In the genomic region with DNA sequence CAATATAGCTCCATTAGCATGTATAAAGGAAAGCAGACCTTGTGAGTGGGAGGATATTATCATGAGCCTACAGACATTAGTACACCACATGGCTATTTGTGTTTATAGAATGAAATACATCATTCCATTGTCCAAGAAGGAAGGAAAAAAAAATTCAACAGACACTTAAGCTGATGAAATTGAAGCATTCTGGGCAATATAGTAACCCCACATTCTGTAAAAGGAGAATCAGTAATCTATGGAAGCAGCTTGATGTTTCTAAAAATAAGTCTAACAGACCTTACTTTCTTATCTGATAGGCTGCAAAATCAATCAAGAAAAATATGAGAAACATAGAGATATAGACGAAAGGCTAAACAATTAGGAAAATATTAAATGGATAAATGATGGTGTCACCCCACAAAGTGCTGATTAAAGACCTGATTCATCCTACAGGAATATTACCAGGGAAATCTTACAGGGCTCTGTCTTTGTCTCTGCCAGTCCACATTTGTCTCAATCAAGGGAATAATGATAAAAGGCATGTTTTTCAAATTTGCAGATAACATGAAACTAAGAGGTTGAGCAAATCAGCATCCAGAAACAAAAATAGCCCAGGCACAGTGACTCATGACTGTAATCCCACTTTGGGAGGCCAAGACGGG, we compare ENCODE assay signal across 18 cellular contexts.
"Had no signal": no experiment of that assay in that cellular context is flagged by ENCODE, and none has a peak within 500 bp of the region (broad histone marks: within the 10 kb centered on the region; RNA-seq: fewer than 3 reads in every experiment).

No MANE protein-coding gene starts in this region.

- H3K9me3 Mint-ChIP-seq: activated CD4-positive, alpha-beta memory T cell treated with anti-CD3 and anti-CD28 coated beads for 36 hours; activated T-cell treated with anti-CD3 and anti-CD28 coated beads, Interleukin-2, amount 50 U/mL, for 4 hours; T-helper 1 cell treated with Interleukin-12 subunit alpha and Interleukin-12 subunit beta and Interleukin-4 antibody, amounts not matched to agents 30 μg/mL and 1 μg/mL, for 36 hours had no signal

- ATAC-seq: activated CD4-positive, CD25-positive, alpha-beta regulatory T cell treated with anti-CD3 and anti-CD28 coated beads, Interleukin-2, amount 50 U/mL, for 24 hours; activated T-cell treated with anti-CD3 and anti-CD28 coated beads, Interleukin-2, amount 50 U/mL, for 4 hours had no signal

- H3K36me3 Mint-ChIP-seq: activated CD4-positive, alpha-beta memory T cell treated with anti-CD3 and anti-CD28 coated beads for 36 hours; activated naive CD8-positive, alpha-beta T cell had no signal

- H3K4me3 Mint-ChIP-seq: activated CD4-positive, alpha-beta memory T cell treated with anti-CD3 and anti-CD28 coated beads for 36 hours; activated naive CD8-positive, alpha-beta T cell; activated T-cell treated with anti-CD3 and anti-CD28 coated beads, Interleukin-2, amount 50 U/mL, for 4 hours; T-helper 1 cell treated with Interleukin-12 subunit alpha and Interleukin-12 subunit beta and Interleukin-4 antibody, amounts not matched to agents 30 μg/mL and 1 μg/mL, for 36 hours had no signal

- H3K27ac Mint-ChIP-seq: activated CD4-positive, alpha-beta memory T cell treated with anti-CD3 and anti-CD28 coated beads for 36 hours; activated naive CD8-positive, alpha-beta T cell; T-helper 1 cell treated with Interleukin-12 subunit alpha and Interleukin-12 subunit beta and Interleukin-4 antibody, amounts not matched to agents 30 μg/mL and 1 μg/mL, for 36 hours had no signal

- DNase-seq: activated CD4-positive, alpha-beta memory T cell treated with anti-CD3 and anti-CD28 coated beads for 36 hours; activated CD4-positive, alpha-beta T cell treated with anti-CD3 and anti-CD28 coated beads for 48 hours; activated CD8-positive, alpha-beta memory T cell treated with anti-CD3 and anti-CD28 coated beads for 24 hours; activated effector memory CD4-positive, alpha-beta T cell treated with anti-CD3 and anti-CD28 coated beads, Interleukin-2, amount 50 U/mL, for 16 hours; activated naive CD4-positive, alpha-beta T cell treated with Interleukin-2 at 50 U/mL for 16 hours; activated T-cell treated with anti-CD3 and anti-CD28 coated beads, Interleukin-2, amount 50 U/mL, for 4 hours; caudate nucleus; KBM-7; NCI-H1105; NCI-H1436; NCI-H1694 treated with DMSO at 0.1 percent for 48 hours; NCI-H2029 treated with DMSO at 0.1 percent for 48 hours; NCI-H510A treated with DMSO at 0.1 percent for 48 hours; NCI-H69 had no signal

- H3K4me3 ChIP-seq: breast epithelium had no signal
